In the genomic region with DNA sequence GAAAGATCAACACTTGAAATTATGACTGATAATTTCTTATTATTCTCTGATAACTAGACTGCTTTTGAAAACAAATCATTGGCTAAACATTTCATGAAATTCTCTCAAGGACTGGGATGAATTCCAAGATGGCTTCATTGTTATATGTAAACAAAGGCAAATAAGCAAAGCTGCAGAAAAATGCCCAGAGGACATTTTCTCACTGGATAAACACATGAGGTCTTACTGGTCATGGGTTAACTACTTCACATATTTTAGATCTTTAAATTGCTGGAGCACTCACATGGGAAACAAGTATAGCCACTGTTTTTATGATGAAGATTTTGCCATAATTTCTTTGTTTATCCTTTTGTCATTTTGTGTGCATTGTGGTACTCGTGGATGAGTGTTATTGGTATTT, we compare ENCODE assay signal across 10 cellular contexts.
DNase-seq lines count a peak whose midpoint lies in the region; ATAC-seq, FAIRE-seq and TF ChIP-seq lines count a peak whose summit lies in the region.
"Had no signal": no experiment of that assay in that cellular context is flagged by ENCODE, and none has a peak within 500 bp of the region (broad histone marks: within the 10 kb centered on the region; RNA-seq: fewer than 3 reads in every experiment).

No MANE protein-coding gene starts in this region.

- FAIRE-seq in endometrium (lab: Jason Lieb, UNC), result peak; percentile 95

- H3K4me1 Mint-ChIP-seq in osteocyte (ENCODE audit: unreplicated experiment), result peaks cover 30% of the 10 kb centered on the region

- H3K9me3 Mint-ChIP-seq in osteocyte (ENCODE audit: unreplicated experiment), result peaks cover 5% of the 10 kb centered on the region
- H3K9me3 Mint-ChIP-seq: nephron progenitor cell had no signal

- no peak overlapping the region for H3K4me3 Mint-ChIP-seq in osteocyte (ENCODE audit: unreplicated experiment)
- H3K4me3 Mint-ChIP-seq: activated CD8-positive, alpha-beta memory T cell treated with anti-CD3 and anti-CD28 coated beads, Interleukin-2, amount 10 ng/mL, durations not matched to agents 7 days and 5 days; nephron progenitor cell had no signal

- peak overlapping the region; percentile 54 for H3K27ac Mint-ChIP-seq in osteocyte (ENCODE audit: unreplicated experiment)
- H3K27ac Mint-ChIP-seq: activated CD8-positive, alpha-beta memory T cell treated with anti-CD3 and anti-CD28 coated beads, Interleukin-2, amount 10 ng/mL, durations not matched to agents 7 days and 5 days; nephron progenitor cell had no signal

- TF ChIP-seq CTCF in osteocyte (IDR thresholded peaks at IDR 0.05), result no peak

- no peaks in the 10 kb centered on the region for H3K36me3 Mint-ChIP-seq in osteocyte (ENCODE audit: unreplicated experiment)
- H3K36me3 Mint-ChIP-seq: activated CD8-positive, alpha-beta memory T cell treated with anti-CD3 and anti-CD28 coated beads, Interleukin-2, amount 10 ng/mL, durations not matched to agents 7 days and 5 days had no signal

- DNase-seq in EL, result peak; percentile 79
- DNase-seq in NCI-H1105 treated with DMSO at 0.1 percent for 48 hours (lab: John Stamatoyannopoulos, UW), result peak; percentile 60
- no peak for DNase-seq in osteocyte (ENCODE audit: extremely low spot score, unreplicated experiment)
- DNase-seq in MV-4-11 (lab: John Stamatoyannopoulos, UW), result no peak
- no peak for DNase-seq in NCI-H2107 treated with DMSO at 0.1 percent for 48 hours (lab: John Stamatoyannopoulos, UW; ENCODE audit: unreplicated experiment)
- DNase-seq: left ventricle myocardium superior had no signal

- no peaks in the 10 kb centered on the region for H3K27me3 Mint-ChIP-seq in osteocyte (ENCODE audit: unreplicated experiment)

- no peak for ATAC-seq in GM21737 (IDR thresholded peaks at IDR 0.05; ENCODE audit: unreplicated experiment)

Comparison
In these comparisons a context has a peak if more than half of its experiments do, and no peak if none do; other contexts are left out.
1. DNase-seq: peak in EL (single experiment) and NCI-H1105 treated with DMSO at 0.1 percent for 48 hours (single experiment); none in osteocyte (single experiment), MV-4-11 (single experiment) and NCI-H2107 treated with DMSO at 0.1 percent for 48 hours (single experiment).